In genomic region chr12:110689002-110689600, GRCh38 we compare ENCODE assay signal across 8 cellular contexts.
A peak's percentile ranks its signal among the peaks of the same experiment; 100 is the strongest.
DNase-seq lines count a peak whose midpoint lies in the region; ATAC-seq lines count a peak whose summit lies in the region.

Gene HVCN1, minus strand, starts transcription at chr12:110689115. Its CDS starts 5,870 bp downstream, at chr12:110683245.

- peak; percentile 44 for DNase-seq in activated CD4-positive, CD25-positive, alpha-beta regulatory T cell treated with anti-CD3 and anti-CD28 coated beads, Interleukin-2, amount 50 U/mL, for 72 hours
- peak; percentile 41 for DNase-seq in effector CD8-positive, alpha-beta T cell (lab: John Stamatoyannopoulos, UW)
- DNase-seq in midbrain (lab: John Stamatoyannopoulos, UW) (peak; percentile 5), globus pallidus (ENCODE audit: low spot score) (no peak), ACHN (no peak)
- peak; percentile 56 for DNase-seq in stimulated activated naive CD8-positive, alpha-beta T cell treated with anti-CD3 and anti-CD28 coated beads, Interleukin-15, Interleukin-2, amounts not matched to agents 100 U/mL and 50 U/mL, for 24 hours

- in situ Hi-C loops in ACHN (cut with HindIII; ENCODE audit: low pct_ligation_motif_present, low pct_unique_long_range_greater_than_20kb, low sequenced_read_pairs) = no loop called here

- ATAC-seq in GM18861 (IDR thresholded peaks at IDR 0.05; ENCODE audit: unreplicated experiment) (peak; percentile 18), HG03159 (IDR thresholded peaks at IDR 0.05; ENCODE audit: unreplicated experiment) (peak; percentile 37)
- ATAC-seq in stimulated activated naive CD8-positive, alpha-beta T cell treated with anti-CD3 and anti-CD28 coated beads, Interleukin-15, Interleukin-2, amounts not matched to agents 100 U/mL and 50 U/mL, for 24 hours = peak; percentile 50

Comparison
In these comparisons a context has a peak if more than half of its experiments do, and no peak if none do; other contexts are left out.
1. DNase-seq: peak in activated CD4-positive, CD25-positive, alpha-beta regulatory T cell treated with anti-CD3 and anti-CD28 coated beads, Interleukin-2, amount 50 U/mL, for 72 hours (single experiment), effector CD8-positive, alpha-beta T cell (single experiment), midbrain (single experiment) and stimulated activated naive CD8-positive, alpha-beta T cell treated with anti-CD3 and anti-CD28 coated beads, Interleukin-15, Interleukin-2, amounts not matched to agents 100 U/mL and 50 U/mL, for 24 hours (single experiment); none in globus pallidus (single experiment) and ACHN (single experiment).
2. Peak in every context shown above with its lines, with median percentiles within 50 percentile points of each other: ATAC-seq.